Comparison of ENCODE assay signal across 22 cellular contexts in the genomic region with DNA sequence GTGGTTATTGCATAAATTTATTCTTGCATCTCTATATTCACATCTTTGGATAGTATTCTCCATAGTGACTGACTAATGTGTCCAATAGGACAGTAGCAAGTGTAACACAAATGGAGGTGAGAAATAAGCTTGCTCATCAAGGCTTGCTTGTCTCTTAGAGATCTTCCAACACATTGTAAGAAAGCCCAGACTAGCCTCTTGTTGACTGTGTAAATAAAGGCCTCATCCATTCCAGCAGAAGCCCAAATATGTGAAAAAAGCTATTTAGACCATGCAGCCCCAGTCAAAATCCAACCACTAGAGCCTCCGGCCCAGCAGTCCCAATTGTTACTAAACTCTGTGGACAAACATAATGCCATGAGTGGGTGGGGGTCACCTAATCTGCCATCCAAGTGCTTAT.
"Had no signal": no experiment of that assay in that cellular context is flagged by ENCODE, and none has a peak within 500 bp of the region (broad histone marks: within the 10 kb centered on the region; RNA-seq: fewer than 3 reads in every experiment).

No MANE protein-coding gene starts in this region.

- H3K27ac Mint-ChIP-seq: mesothelial cell of epicardium; nephron progenitor cell; progenitor cell of endocrine pancreas; stimulated activated effector memory CD8-positive, alpha-beta T cell treated with anti-CD3 and anti-CD28 coated beads, Interleukin-12 subunit alpha, Interleukin-12 subunit beta, amount 100 ng/mL, for 72 hours; stimulated activated naive CD8-positive, alpha-beta T cell treated with anti-CD3 and anti-CD28 coated beads, Interleukin-15, amount 100 ng/mL, for 72 hours had no signal

- ATAC-seq: heart left ventricle; sciatic nerve; stimulated activated effector memory CD8-positive, alpha-beta T cell treated with anti-CD3 and anti-CD28 coated beads, Interleukin-12 subunit alpha, Interleukin-12 subunit beta, amount 100 ng/mL, for 72 hours; stimulated activated naive CD8-positive, alpha-beta T cell treated with anti-CD3 and anti-CD28 coated beads, Interleukin-15, amount 100 ng/mL, for 72 hours had no signal

- H3K36me3 ChIP-seq: ovary had no signal

- H3K4me3 ChIP-seq: heart left ventricle, left ventricle myocardium inferior, lung, ovary, right atrium auricular region, skin epidermis, tibial nerve, upper lobe of left lung, vagina had no signal

- H3K27me3 Mint-ChIP-seq: naive B cell; progenitor cell of endocrine pancreas; stimulated activated naive CD8-positive, alpha-beta T cell treated with anti-CD3 and anti-CD28 coated beads, Interleukin-15, amount 100 ng/mL, for 72 hours had no signal

- H3K4me3 Mint-ChIP-seq: mesothelial cell of epicardium; nephron progenitor cell; stimulated activated effector memory CD8-positive, alpha-beta T cell treated with anti-CD3 and anti-CD28 coated beads, Interleukin-12 subunit alpha, Interleukin-12 subunit beta, amount 100 ng/mL, for 72 hours; stimulated activated naive CD8-positive, alpha-beta T cell treated with anti-CD3 and anti-CD28 coated beads, Interleukin-15, amount 100 ng/mL, for 72 hours had no signal

- H3K27me3 ChIP-seq: heart left ventricle, ovary, right atrium auricular region, tibial nerve, upper lobe of left lung, vagina had no signal

- DNase-seq: heart left ventricle; islet precursor cell; left ventricle myocardium inferior; mesendoderm; naive B cell; nephron progenitor cell; ovary; stimulated activated CD4-positive, alpha-beta T cell treated with anti-CD3 and anti-CD28 coated beads, Interleukin-12 subunit alpha, Interleukin-12 subunit beta, amount 100 ng/mL, for 4 hours; stimulated activated CD4-positive, alpha-beta T cell treated with anti-CD3 and anti-CD28 coated beads, Interleukin-15, amount 100 ng/mL, for 24 hours; stimulated activated CD4-positive, alpha-beta T cell treated with anti-CD3 and anti-CD28 coated beads, Interleukin-4, amount 100 ng/mL, for 24 hours; stimulated activated naive CD4-positive, alpha-beta T cell treated with Interleukin-2 at 50 U/mL for 16 hours; stimulated activated naive CD8-positive, alpha-beta T cell treated with anti-CD3 and anti-CD28 coated beads, Interleukin-15, amount 100 ng/mL, for 72 hours; upper lobe of left lung had no signal

- H3K27ac ChIP-seq: heart left ventricle, left ventricle myocardium inferior, ovary, right atrium auricular region, skin epidermis, tibial nerve, upper lobe of left lung, vagina had no signal
